Comparison of ENCODE assay signal across 8 cellular contexts in the genomic region with DNA sequence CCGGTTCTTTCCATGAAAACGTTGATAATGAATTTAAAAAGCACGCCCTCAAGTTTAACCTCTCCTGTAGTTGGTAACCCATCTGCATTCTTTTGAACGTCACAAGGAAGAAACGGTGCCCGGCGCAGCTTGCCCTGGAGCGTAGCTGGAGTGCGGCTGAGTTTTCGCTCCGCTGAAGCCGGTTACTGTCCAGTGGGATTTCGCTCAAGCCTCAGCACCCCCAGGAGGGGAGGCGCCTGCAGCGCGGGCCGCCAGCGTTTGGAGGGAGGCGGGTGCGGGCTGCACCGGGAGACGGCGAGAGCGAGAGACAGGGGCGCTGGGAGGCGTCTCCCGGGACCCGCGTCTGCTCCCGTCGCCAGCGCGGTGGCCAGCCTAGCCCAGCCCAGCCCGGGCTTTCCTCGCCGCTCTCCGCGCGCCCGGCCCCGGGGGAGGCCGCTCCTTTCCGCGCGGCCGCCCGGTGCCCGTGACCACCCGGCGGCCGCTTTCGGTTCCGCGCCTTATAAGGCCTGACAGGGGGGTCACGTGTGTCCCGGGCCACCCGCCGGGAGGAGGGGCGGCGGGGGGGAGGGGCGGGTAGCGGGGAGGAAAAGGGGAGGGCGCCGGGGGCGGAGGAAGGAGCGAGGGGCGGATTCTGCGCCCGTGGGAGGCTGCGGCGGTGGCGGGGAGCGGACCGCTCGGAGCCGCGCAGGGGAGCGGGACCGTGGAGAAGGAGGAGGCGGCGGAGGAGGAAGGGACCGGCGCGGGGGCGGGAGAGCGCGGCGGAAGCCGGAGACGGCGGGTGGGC. TPM values are rescaled to one million over a fixed set of nuclear protein-coding genes. Genes with fewer than 3 reads are reported as not detected.
A peak's percentile ranks its signal among the peaks of the same experiment; 100 is the strongest.
DNase-seq lines count a peak whose midpoint lies in the region; ATAC-seq, FAIRE-seq and TF ChIP-seq lines count a peak whose summit lies in the region.

No MANE protein-coding gene starts in this region.

- no peaks in the 10 kb centered on the region for H3K9me3 ChIP-seq in kidney (ENCODE audit: control insufficient read depth in 1 of 2, low read length in 2 of 2)

- peaks cover 3 to 13% of the 10 kb centered on the region in 2 donors for H3K4me1 ChIP-seq in kidney (ENCODE audit: control insufficient read depth in 1 of 2, insufficient read depth in 1 of 2, low read depth in 1 of 2, low read length in 2 of 2)

- ATAC-seq in HG02970 (IDR thresholded peaks at IDR 0.05; ENCODE audit: low FRiP score, unreplicated experiment): peak; percentile 75

- TF ChIP-seq CTCF in kidney (IDR thresholded peaks at IDR 0.05; ENCODE audit: borderline replicate concordance, extremely low read depth, insufficient read depth): no peak

- peak overlapping the region; percentile 94 to 95 for H3K4me3 ChIP-seq in kidney (ENCODE audit: low read length in 2 of 2)

- FAIRE-seq in GM18507 (lab: Jason Lieb, UNC): peak; percentile 67
- FAIRE-seq in kidney (lab: Jason Lieb, UNC): no peak

- H3K36me3 ChIP-seq in kidney (ENCODE audit: control insufficient read depth in 1 of 2, insufficient read depth in 2 of 2, low read length in 2 of 2): no peaks in the 10 kb centered on the region

- intact Hi-C loops in kidney (cut with DNase I): no loop called here

- peak; percentile 40 for DNase-seq in A172 (ENCODE audit: low spot score)
- peak; percentile 96 for DNase-seq in GM18507 (ENCODE audit: extremely low spot score, insufficient read length, low read depth)
- peak; percentile 19 for DNase-seq in NCI-H2107 treated with DMSO at 0.1 percent for 48 hours (lab: John Stamatoyannopoulos, UW; ENCODE audit: unreplicated experiment)
- DNase-seq in activated CD4-positive, CD25-positive, alpha-beta regulatory T cell treated with anti-CD3 and anti-CD28 coated beads, Interleukin-2, amount 50 U/mL, for 16 hours (ENCODE audit: low read depth, low spot score): peak; percentile 72
- DNase-seq in central memory CD4-positive, alpha-beta T cell: peak; percentile 79
- DNase-seq in kidney: peak; percentile 98
- peak; percentile 81 to 82 for DNase-seq in stimulated activated CD4-positive, alpha-beta T cell treated with anti-CD3 and anti-CD28 coated beads, Interleukin-15, amount 100 ng/mL, for 1 hour (ENCODE audit: low read depth in 1 of 2, low spot score in 1 of 2)

- H3K9ac ChIP-seq in kidney (ENCODE audit: low read length in 2 of 2): peak overlapping the region; percentile 79 to 88

- peak overlapping the region; percentile 94 to 95 for H3K27ac ChIP-seq in kidney (ENCODE audit: low read depth in 2 of 2, low read length in 2 of 2)

RNA-seq across cellular contexts. Expression of gene DGKH, which starts 8.3 kb away (rescaled TPM):
- 3.8 and 5.3 TPM in 2 replicates for total RNA-seq in A172 (2014; rRNA removed; shearing (Covaris generic))
- 28.8 TPM for total RNA-seq in kidney
- polyA plus RNA-seq in kidney (ENCODE audit: insufficient read depth, low read depth, low replicate concordance): 1.7 TPM

Comparison
In these comparisons a context has a peak if more than half of its experiments do, and no peak if none do; other contexts are left out.
1. Peak in every context shown above with its lines: DNase-seq, ATAC-seq, H3K4me3 ChIP-seq and H3K27ac ChIP-seq.
2. DNase-seq: peak in every context shown above with its lines; median percentile 98 in kidney; 96 in GM18507; 82 in stimulated activated CD4-positive, alpha-beta T cell treated with anti-CD3 and anti-CD28 coated beads, Interleukin-15, amount 100 ng/mL, for 1 hour; 79 in central memory CD4-positive, alpha-beta T cell; 72 in activated CD4-positive, CD25-positive, alpha-beta regulatory T cell treated with anti-CD3 and anti-CD28 coated beads, Interleukin-2, amount 50 U/mL, for 16 hours; 40 in A172; 19 in NCI-H2107 treated with DMSO at 0.1 percent for 48 hours.